In the genomic region with DNA sequence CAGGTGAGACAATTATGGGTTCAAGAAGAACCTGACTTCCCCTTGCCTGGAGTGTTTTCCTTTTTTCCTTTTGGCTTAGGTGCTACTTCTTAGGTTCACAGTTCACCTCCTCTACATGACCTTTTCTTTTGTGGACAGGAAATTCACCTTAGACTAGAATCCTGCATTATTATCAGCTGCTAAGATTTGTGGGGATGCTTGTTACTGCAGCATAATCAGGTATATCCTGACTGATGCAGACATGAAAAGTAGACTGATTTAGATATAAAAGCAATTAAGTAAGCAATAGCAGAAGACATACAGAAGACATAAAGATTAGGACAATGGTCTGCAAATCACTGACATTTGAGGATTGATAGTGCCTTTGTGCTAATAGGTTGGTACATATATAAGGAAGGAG, we compare ENCODE assay signal across 28 cellular contexts.
"Had no signal": no experiment of that assay in that cellular context is flagged by ENCODE, and none has a peak within 500 bp of the region (broad histone marks: within the 10 kb centered on the region; RNA-seq: fewer than 3 reads in every experiment).

No MANE protein-coding gene starts in this region.

- ATAC-seq: effector memory CD8-positive, alpha-beta T cell; esophagus mucosa; foreskin keratinocyte; gastrocnemius medialis; gastroesophageal sphincter; heart left ventricle; heart right ventricle had no signal

- H3K4me3 ChIP-seq: colonic mucosa, coronary artery, dorsolateral prefrontal cortex, esophagus muscularis mucosa, esophagus squamous epithelium, gastrocnemius medialis, gastroesophageal sphincter, heart left ventricle, heart right ventricle had no signal

- H3K9me3 ChIP-seq: colonic mucosa, esophagus squamous epithelium, gastrocnemius medialis had no signal

- H3K4me1 ChIP-seq: colonic mucosa, esophagus muscularis mucosa, esophagus squamous epithelium, foreskin keratinocyte, gastrocnemius medialis, gastroesophageal sphincter, heart left ventricle, heart right ventricle had no signal

- H3K27me3 ChIP-seq: colonic mucosa, esophagus squamous epithelium, foreskin keratinocyte, gastrocnemius medialis had no signal

- FAIRE-seq: colon, endometrium, endothelial cell of umbilical vein, frontal cortex had no signal

- H3K27ac ChIP-seq: colonic mucosa, coronary artery, dorsolateral prefrontal cortex, epithelial cell of prostate, esophagus muscularis mucosa, esophagus squamous epithelium, foreskin keratinocyte, gastrocnemius medialis, gastroesophageal sphincter, heart left ventricle, heart right ventricle had no signal

- H3K36me3 ChIP-seq: colonic mucosa, esophagus muscularis mucosa, esophagus squamous epithelium, gastrocnemius medialis, gastroesophageal sphincter, heart left ventricle, heart right ventricle had no signal

- DNase-seq: colonic mucosa; cortex of kidney; dermis blood vessel endothelial cell; dorsolateral prefrontal cortex; effector CD4-positive, alpha-beta T cell; effector CD8-positive, alpha-beta T cell; effector memory CD4-positive, alpha-beta T cell; effector memory CD8-positive, alpha-beta T cell; endodermal cell; erythroblast; esophagus squamous epithelium; foreskin fibroblast; foreskin keratinocyte; foreskin melanocyte; gastrocnemius medialis; glutamatergic neuron; head of caudate nucleus; heart left ventricle; heart right ventricle had no signal
